ENCODE assay signal across 8 cellular contexts in the genomic region with DNA sequence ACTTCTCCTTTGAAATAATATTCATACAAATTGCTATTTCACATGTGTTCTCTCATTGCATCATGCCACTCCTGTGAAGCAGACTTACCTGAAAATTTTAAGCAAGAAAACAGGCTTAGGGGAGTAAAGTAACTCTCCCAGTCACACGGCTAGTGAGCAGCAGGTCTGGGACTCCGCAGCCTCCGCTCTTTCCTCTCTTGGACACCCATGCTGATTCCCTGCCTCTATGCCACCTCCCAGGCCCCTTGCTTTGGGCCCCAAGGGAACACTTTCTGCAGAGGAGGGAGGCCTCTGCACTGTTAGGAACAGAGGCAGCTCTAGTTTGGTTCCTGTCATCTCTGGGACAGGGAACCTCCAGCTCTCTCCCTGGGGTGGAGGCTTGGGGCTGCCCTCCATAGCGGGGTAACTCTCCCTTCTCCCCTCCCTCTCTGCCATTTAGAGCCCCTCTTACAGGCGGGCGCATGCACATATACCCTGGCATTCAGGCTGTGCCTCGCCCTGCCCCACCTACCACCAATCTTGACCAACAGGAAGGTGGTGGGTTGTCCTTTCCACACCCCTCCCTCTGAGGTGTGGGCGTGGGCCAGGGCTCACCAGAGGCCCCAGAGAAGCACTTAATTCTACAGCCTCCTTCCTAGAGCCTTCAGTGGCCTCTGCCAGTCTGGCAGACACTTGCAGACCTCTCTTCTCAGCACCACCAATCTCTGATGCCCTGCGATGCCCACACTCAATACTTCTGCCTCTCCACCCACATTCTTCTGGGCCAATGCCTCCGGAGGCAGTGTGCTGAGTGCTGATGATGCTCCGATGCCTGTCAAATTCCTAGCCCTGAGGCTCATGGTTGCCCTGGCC. TPM values are rescaled to one million over a fixed set of nuclear protein-coding genes. Genes with fewer than 3 reads are reported as not detected.
DNase-seq lines count a peak whose midpoint lies in the region; TF ChIP-seq lines count a peak whose summit lies in the region.

A gene with protein sequence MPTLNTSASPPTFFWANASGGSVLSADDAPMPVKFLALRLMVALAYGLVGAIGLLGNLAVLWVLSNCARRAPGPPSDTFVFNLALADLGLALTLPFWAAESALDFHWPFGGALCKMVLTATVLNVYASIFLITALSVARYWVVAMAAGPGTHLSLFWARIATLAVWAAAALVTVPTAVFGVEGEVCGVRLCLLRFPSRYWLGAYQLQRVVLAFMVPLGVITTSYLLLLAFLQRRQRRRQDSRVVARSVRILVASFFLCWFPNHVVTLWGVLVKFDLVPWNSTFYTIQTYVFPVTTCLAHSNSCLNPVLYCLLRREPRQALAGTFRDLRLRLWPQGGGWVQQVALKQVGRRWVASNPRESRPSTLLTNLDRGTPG (plus strand): TSS at position 646 of the 852 bp plus-strand sequence. CDS start 72 bp downstream, at position 718.

- H3K4me2 ChIP-seq in OCI-LY3 (ENCODE audit: low read length), result peak within 1 kb of the TSS; percentile 30

- H3K27ac Mint-ChIP-seq in osteocyte (ENCODE audit: unreplicated experiment), result peak within 1 kb of the TSS; percentile 96

- H3K27ac ChIP-seq in OCI-LY3 (ENCODE audit: low read length), result peak within 1 kb of the TSS; percentile 92
- H3K27ac ChIP-seq in coronary artery, result peak within 1 kb of the TSS; percentile 46 to 84

- TF ChIP-seq CTCF in OCI-LY3 (IDR thresholded peaks at IDR 0.05; ENCODE audit: low read depth, low read length), result no peak
- no peak for TF ChIP-seq CTCF in coronary artery (IDR thresholded peaks at IDR 0.05)
- TF ChIP-seq CTCF in osteocyte (IDR thresholded peaks at IDR 0.05), result no peak

- peaks cover 3% of the 10 kb centered on the region for H3K36me3 Mint-ChIP-seq in osteocyte (ENCODE audit: unreplicated experiment)

- no peaks in the 10 kb centered on the region for H3K9me3 ChIP-seq in OCI-LY3 (ENCODE audit: insufficient read depth, low read length)

- 0 out of 2 replicates have a peak within 1 kb of the TSS, but pooled peaks have one; percentile 16 for H2AFZ ChIP-seq in OCI-LY3 (ENCODE audit: low read depth, low read length)

- H3K4me3 ChIP-seq in OCI-LY3 (ENCODE audit: low read length), result no peak within 1 kb of the TSS
- H3K4me3 ChIP-seq in coronary artery, result peak within 1 kb of the TSS; percentile 0

- H3K27me3 ChIP-seq in OCI-LY3 (ENCODE audit: low read depth, low read length), result no peaks in the 10 kb centered on the region

- peaks cover 3% of the 10 kb centered on the region for H3K36me3 ChIP-seq in OCI-LY3 (replicated peaks; ENCODE audit: low read depth, low read length)

- no peaks in the 10 kb centered on the region for H3K9me3 Mint-ChIP-seq in osteocyte (ENCODE audit: unreplicated experiment)

- DNase-seq in NCI-H1694 (lab: John Stamatoyannopoulos, UW) (peak; percentile 45), NCI-H1694 treated with DMSO at 0.1 percent for 48 hours (lab: John Stamatoyannopoulos, UW) (no peak), coronary artery (ENCODE audit: low spot score) (no peak), osteocyte (ENCODE audit: extremely low spot score, unreplicated experiment) (no peak), NCI-H1105 (lab: John Stamatoyannopoulos, UW) (no peak), NCI-H526 treated with DMSO at 0.1 percent for 48 hours (lab: John Stamatoyannopoulos, UW) (no peak), AG08396 (ENCODE audit: low spot score) (no peak)

- H3K9ac ChIP-seq in OCI-LY3 (ENCODE audit: low read length), result peak within 1 kb of the TSS; percentile 30; the same call in 1 of the 2 replicates

- H3K4me1 ChIP-seq in OCI-LY3 (ENCODE audit: low read length), result peaks cover 71% of the 10 kb centered on the region

- H4K20me1 ChIP-seq in OCI-LY3 (ENCODE audit: insufficient read depth, low read length), result no peaks in the 10 kb centered on the region

- peak within 1 kb of the TSS; percentile 1 for H3K4me3 Mint-ChIP-seq in osteocyte (ENCODE audit: unreplicated experiment)

- no peaks in the 10 kb centered on the region for H3K27me3 Mint-ChIP-seq in osteocyte (ENCODE audit: unreplicated experiment)

- peaks cover 55% of the 10 kb centered on the region for H3K4me1 Mint-ChIP-seq in osteocyte (ENCODE audit: unreplicated experiment)

- no peaks in the 10 kb centered on the region; the same call in 1 of the 2 replicates for H3K79me2 ChIP-seq in OCI-LY3 (ENCODE audit: low read length)

RNA-seq across cellular contexts. Expression of the gene that starts here (rescaled TPM):
- total RNA-seq in osteocyte, result not detected in 2 replicates
